In the genomic region with DNA sequence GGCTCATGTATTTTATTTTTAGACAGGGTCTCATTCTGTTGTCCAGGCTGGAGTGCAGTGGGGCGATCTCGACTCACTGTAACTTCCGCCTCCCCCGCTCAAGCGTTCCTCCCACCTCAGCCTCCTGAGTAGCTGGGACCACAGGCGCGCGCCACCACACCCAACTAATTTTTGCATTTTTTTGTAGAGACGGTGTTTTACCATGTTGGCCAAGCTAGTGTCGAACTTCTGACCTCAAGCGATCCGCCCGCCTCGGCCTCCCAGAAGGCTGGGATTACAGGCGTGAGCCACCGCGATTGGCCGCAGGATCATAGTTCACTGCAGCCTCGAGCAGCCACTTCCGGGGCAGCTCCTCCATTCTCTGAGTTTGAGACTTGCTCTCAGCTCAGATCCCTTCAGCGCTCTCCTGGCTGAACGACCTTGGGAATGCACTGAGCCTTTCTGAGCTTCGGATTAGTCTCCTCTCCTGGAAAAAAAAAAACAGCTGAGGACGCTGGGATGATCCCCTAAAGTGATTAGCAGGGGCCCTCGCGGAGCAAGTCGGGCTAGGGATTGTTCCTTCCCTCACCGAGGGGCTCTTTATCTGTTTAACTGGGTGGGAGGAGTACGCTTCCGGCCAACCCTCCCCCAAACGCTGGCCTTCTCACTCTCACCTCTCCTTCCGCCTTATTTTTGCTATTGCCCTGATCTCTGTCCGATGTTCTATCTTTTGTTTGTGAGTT, we compare ENCODE assay signal across 10 cellular contexts. TPM values are rescaled to one million over a fixed set of nuclear protein-coding genes. Genes with fewer than 3 reads are reported as not detected.
DNase-seq lines count a peak whose midpoint lies in the region; ATAC-seq and TF ChIP-seq lines count a peak whose summit lies in the region.
"Had no signal": no experiment of that assay in that cellular context is flagged by ENCODE, and none has a peak within 500 bp of the region (broad histone marks: within the 10 kb centered on the region; RNA-seq: fewer than 3 reads in every experiment).

No MANE protein-coding gene starts in this region.

- no peaks in the 10 kb centered on the region for H3K9me3 Mint-ChIP-seq in CD4-positive, CD25-positive, alpha-beta regulatory T cell
- no peaks in the 10 kb centered on the region for H3K9me3 Mint-ChIP-seq in MCF 10A (ENCODE audit: unreplicated experiment)
- H3K9me3 Mint-ChIP-seq in naive thymus-derived CD8-positive, alpha-beta T cell = no peaks in the 10 kb centered on the region

- TF ChIP-seq CTCF in MCF 10A (IDR thresholded peaks at IDR 0.05; ENCODE audit: unreplicated experiment) = no peak

- no peak overlapping the region for H3K4me3 ChIP-seq in CD4-positive, CD25-positive, alpha-beta regulatory T cell (ENCODE audit: low read depth, low read length)

- no peak for ATAC-seq in CD4-positive, CD25-positive, alpha-beta regulatory T cell (ENCODE audit: low read depth in 2 of 2)
- no peak for ATAC-seq in naive thymus-derived CD8-positive, alpha-beta T cell
- ATAC-seq in GM21515 (IDR thresholded peaks at IDR 0.05; ENCODE audit: unreplicated experiment) = no peak

- no peaks in the 10 kb centered on the region for H3K36me3 ChIP-seq in CD4-positive, CD25-positive, alpha-beta regulatory T cell (ENCODE audit: control insufficient read depth, insufficient read depth, low read length)
- peaks cover 22% of the 10 kb centered on the region for H3K36me3 ChIP-seq in KOPT-K1 (ENCODE audit: insufficient read depth, low read length)
- H3K36me3 ChIP-seq: right atrium auricular region had no signal

- CTCF ChIA-PET in MCF 10A (lab: Yijun Ruan, JAX) = interaction anchor here (0.6 to 1.1 kb wide), 6 partner anchors 9 to 56 kb away, joined by 3 to 5 read pairs (median 4); partner anchors contain the start of gene BICDL2

- no peaks in the 10 kb centered on the region for H3K36me3 Mint-ChIP-seq in CD4-positive, CD25-positive, alpha-beta regulatory T cell
- H3K36me3 Mint-ChIP-seq in MCF 10A (ENCODE audit: insufficient read depth, unreplicated experiment) = peaks cover 5% of the 10 kb centered on the region
- H3K36me3 Mint-ChIP-seq in naive thymus-derived CD8-positive, alpha-beta T cell = no peaks in the 10 kb centered on the region

- peaks cover 0 to 18% (median 4%) of the 10 kb centered on the region in 4 donors for H3K4me1 Mint-ChIP-seq in CD4-positive, CD25-positive, alpha-beta regulatory T cell
- H3K4me1 Mint-ChIP-seq in MCF 10A (ENCODE audit: insufficient read depth, unreplicated experiment) = peaks cover 6% of the 10 kb centered on the region
- H3K4me1 Mint-ChIP-seq in naive thymus-derived CD8-positive, alpha-beta T cell = peaks cover 0 to 25% (median 15%) of the 10 kb centered on the region in 4 donors

- H3K27ac Mint-ChIP-seq in CD4-positive, CD25-positive, alpha-beta regulatory T cell = peak overlapping the region in 2 of 3 donors; percentile 74 to 81
- H3K27ac Mint-ChIP-seq in MCF 10A (ENCODE audit: low read depth, unreplicated experiment) = no peak overlapping the region
- peak overlapping the region; percentile 62 to 91 (median 84) for H3K27ac Mint-ChIP-seq in naive thymus-derived CD8-positive, alpha-beta T cell

- H3K27me3 Mint-ChIP-seq in CD4-positive, CD25-positive, alpha-beta regulatory T cell = peaks cover 13% of the 10 kb centered on the region
- no peaks in the 10 kb centered on the region for H3K27me3 Mint-ChIP-seq in MCF 10A (ENCODE audit: insufficient read depth, unreplicated experiment)
- peaks cover 0 to 7% (median 0%) of the 10 kb centered on the region in 5 donors for H3K27me3 Mint-ChIP-seq in naive thymus-derived CD8-positive, alpha-beta T cell

- H3K27me3 ChIP-seq in CD4-positive, CD25-positive, alpha-beta regulatory T cell (ENCODE audit: control insufficient read depth, insufficient read depth, low read length) = no peaks in the 10 kb centered on the region
- H3K27me3 ChIP-seq: body of pancreas, right atrium auricular region had no signal

- BruUV-seq in MCF 10A (replicated peaks; lab: Mats Ljungman, UMichigan) = no TSS peak

- no peak for DNase-seq in CD4-positive, CD25-positive, alpha-beta regulatory T cell
- DNase-seq in MCF 10A (ENCODE audit: unreplicated experiment) (no peak), DMS 273 (lab: John Stamatoyannopoulos, UW; ENCODE audit: unreplicated experiment) (no peak), NCI-H526 treated with DMSO at 0.1 percent for 48 hours (lab: John Stamatoyannopoulos, UW) (no peak)
- no peak for DNase-seq in naive thymus-derived CD8-positive, alpha-beta T cell
- DNase-seq in activated CD8-positive, alpha-beta memory T cell treated with anti-CD3 and anti-CD28 coated beads, Interleukin-2, amount 50 U/mL, for 48 hours = no peak
- DNase-seq: body of pancreas had no signal

- peaks cover 26% of the 10 kb centered on the region for H3K4me1 ChIP-seq in CD4-positive, CD25-positive, alpha-beta regulatory T cell (ENCODE audit: control insufficient read depth, insufficient read depth, low read length, poor library complexity, severe bottlenecking)

- peak overlapping the region; percentile 81 to 87 (median 84) for H3K4me3 Mint-ChIP-seq in CD4-positive, CD25-positive, alpha-beta regulatory T cell
- peak overlapping the region; percentile 73 for H3K4me3 Mint-ChIP-seq in MCF 10A (ENCODE audit: unreplicated experiment)
- peak overlapping the region; percentile 57 to 87 (median 80) for H3K4me3 Mint-ChIP-seq in naive thymus-derived CD8-positive, alpha-beta T cell

- no peak overlapping the region for H3K27ac ChIP-seq in CD4-positive, CD25-positive, alpha-beta regulatory T cell (ENCODE audit: insufficient read depth, low read length, poor library complexity, severe bottlenecking)
- H3K27ac ChIP-seq in KOPT-K1 (ENCODE audit: low read depth, low read length, poor library complexity, severe bottlenecking) = peak overlapping the region; percentile 90

- no peaks in the 10 kb centered on the region for H3K9me3 ChIP-seq in CD4-positive, CD25-positive, alpha-beta regulatory T cell (ENCODE audit: control insufficient read depth in 2 of 2, low read length in 2 of 2)
- H3K9me3 ChIP-seq in KOPT-K1 (ENCODE audit: insufficient read depth, low read length, poor library complexity, severe bottlenecking) = no peaks in the 10 kb centered on the region
- H3K9me3 ChIP-seq: body of pancreas, right atrium auricular region had no signal

- POLR2A ChIA-PET in MCF 10A (lab: Yijun Ruan, JAX) = interaction anchor here (0.6 to 2.5 kb wide), 7 partner anchors 12 to 1656 kb away, joined by 3 to 19 read pairs (median 5); partner anchors contain the start of genes PAQR4 and TNFRSF12A
- POLR2A ChIA-PET in naive thymus-derived CD8-positive, alpha-beta T cell (lab: Charles Lee) = interaction anchor here (1.0 to 1.9 kb wide), 9 partner anchors 9 to 40 kb away, joined by 3 to 14 read pairs (median 5); partner anchors contain the start of genes KREMEN2 and PAQR4

- intact Hi-C loops in MCF 10A (cut with micrococcal nuclease) = loop anchor here (5.0 kb wide), 1 partner anchor 54 kb away; no protein-coding TSS in a partner anchor

RNA-seq across cellular contexts. Expression of gene PKMYT1, which starts 1.1 kb away (rescaled TPM):
- 5.7 TPM for total RNA-seq in CD4-positive, CD25-positive, alpha-beta regulatory T cell
- 1 to 10 TPM; 1.5 to 7.2 (median 2.3) TPM for polyA plus RNA-seq in CD4-positive, CD25-positive, alpha-beta regulatory T cell
- 16.9 and 34.7 TPM in 2 replicates for total RNA-seq in MCF 10A (2022)
- total RNA-seq in naive thymus-derived CD8-positive, alpha-beta T cell = not detected
- under 1 TPM in 1 of 3 donors, not detected in 2; 0.37 TPM for polyA plus RNA-seq in naive thymus-derived CD8-positive, alpha-beta T cell

RNA-seq across cellular contexts. Expression of gene PAQR4, which starts 12.2 kb away (rescaled TPM):
- total RNA-seq in CD4-positive, CD25-positive, alpha-beta regulatory T cell = 5.6 TPM
- 1 to 10 TPM; 2.2 to 8.0 (median 4.4) TPM for polyA plus RNA-seq in CD4-positive, CD25-positive, alpha-beta regulatory T cell
- 4.8 and 7.9 TPM in 2 replicates for total RNA-seq in MCF 10A (2022)
- under 1 TPM; 0.27 to 0.60 TPM for total RNA-seq in naive thymus-derived CD8-positive, alpha-beta T cell
- polyA plus RNA-seq in naive thymus-derived CD8-positive, alpha-beta T cell = under 1 TPM in 2 of 3 donors, not detected in 1; 0.28 to 0.79 TPM

RNA-seq across cellular contexts. Expression of gene KREMEN2, which starts 17.3 kb away (rescaled TPM):
- not detected for total RNA-seq in CD4-positive, CD25-positive, alpha-beta regulatory T cell
- not detected for polyA plus RNA-seq in CD4-positive, CD25-positive, alpha-beta regulatory T cell
- total RNA-seq in MCF 10A (2022) = 0.42 TPM in 1 of 2 replicates, not detected in the other
- not detected for total RNA-seq in naive thymus-derived CD8-positive, alpha-beta T cell
- polyA plus RNA-seq in naive thymus-derived CD8-positive, alpha-beta T cell = not detected
- total RNA-seq: right atrium auricular region had no signal

RNA-seq across cellular contexts. Expression of gene CLDN9, which starts 31.4 kb away (rescaled TPM):
- total RNA-seq in CD4-positive, CD25-positive, alpha-beta regulatory T cell = not detected
- polyA plus RNA-seq in CD4-positive, CD25-positive, alpha-beta regulatory T cell = not detected
- 0.39 and 0.44 TPM in 2 replicates for total RNA-seq in MCF 10A (2022)
- not detected for total RNA-seq in naive thymus-derived CD8-positive, alpha-beta T cell
- not detected for polyA plus RNA-seq in naive thymus-derived CD8-positive, alpha-beta T cell

RNA-seq across cellular contexts. Expression of gene CLDN6, which starts 36.6 kb away (rescaled TPM):
- not detected for total RNA-seq in CD4-positive, CD25-positive, alpha-beta regulatory T cell
- polyA plus RNA-seq in CD4-positive, CD25-positive, alpha-beta regulatory T cell = not detected
- total RNA-seq in MCF 10A (2022) = not detected in 2 replicates
- not detected for total RNA-seq in naive thymus-derived CD8-positive, alpha-beta T cell
- not detected for polyA plus RNA-seq in naive thymus-derived CD8-positive, alpha-beta T cell
- total RNA-seq: right atrium auricular region had no signal
